ENCODE assay signal across 9 cellular contexts in the genomic region with DNA sequence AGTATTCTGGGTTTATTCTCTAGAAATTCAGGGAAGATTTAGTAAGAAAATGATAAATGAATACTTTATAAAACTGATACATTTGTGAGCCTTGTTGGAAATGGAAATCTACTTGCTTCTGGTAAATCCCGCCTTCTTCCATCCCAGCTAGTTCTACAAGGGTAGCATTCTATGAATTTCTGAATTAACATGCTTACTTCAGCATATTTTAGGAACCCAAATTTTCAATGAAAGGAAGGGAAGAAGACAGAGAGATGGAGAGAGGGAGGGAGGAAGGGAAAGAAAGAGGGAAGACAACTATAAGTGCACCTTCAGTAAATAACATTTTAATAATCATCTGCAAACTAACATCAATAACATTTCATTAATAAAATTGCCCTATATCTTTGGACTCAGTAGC. TPM values are rescaled to one million over a fixed set of nuclear protein-coding genes. Genes with fewer than 3 reads are reported as not detected.
"Had no signal": no experiment of that assay in that cellular context is flagged by ENCODE, and none has a peak within 500 bp of the region (broad histone marks: within the 10 kb centered on the region; RNA-seq: fewer than 3 reads in every experiment).

No MANE protein-coding gene starts in this region.

- H3K4me2 ChIP-seq: KMS-11 had no signal

- H3K4me3 ChIP-seq: GM23248 had no signal

- FAIRE-seq: H54, HTR-8/SVneo had no signal

- DNase-seq: GM23248, GOT3, H9, HCEC 1CT, KBM-7 had no signal

- H3K27ac Mint-ChIP-seq: H9 had no signal

- H3K27ac ChIP-seq: GM23248, KMS-11 had no signal

- H3K9me3 Mint-ChIP-seq: H9 had no signal

- H2AFZ ChIP-seq: GM23248 had no signal

- H3K4me3 Mint-ChIP-seq: H9 had no signal

- H3K9ac ChIP-seq: GM23248, KMS-11 had no signal

RNA-seq across cellular contexts. Expression of a gene that starts 28.6 kb away (rescaled TPM):
- total RNA-seq: H9, HT-29 had no signal
